In the genomic region with DNA sequence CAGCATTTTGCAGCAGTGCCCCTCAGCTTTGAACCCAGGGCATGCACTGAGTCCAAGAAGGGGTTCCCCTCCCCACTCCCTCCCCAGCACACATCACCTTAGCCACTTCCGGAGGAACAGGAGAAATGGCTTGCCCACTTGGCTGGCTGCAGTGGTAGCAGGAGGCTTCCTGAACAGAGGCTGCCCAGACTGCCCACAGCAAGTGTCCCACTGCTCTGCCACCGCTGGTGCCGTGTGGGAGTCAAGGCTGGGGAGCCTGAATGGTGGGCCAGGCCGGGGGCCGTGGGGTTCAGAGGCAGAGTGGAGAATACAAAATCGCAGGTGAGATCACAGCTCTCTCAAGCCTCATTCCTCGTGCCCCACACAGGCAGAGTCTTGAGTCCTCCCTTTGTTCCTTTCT, we compare ENCODE assay signal across 21 cellular contexts. TPM values are rescaled to one million over a fixed set of nuclear protein-coding genes. Genes with fewer than 3 reads are reported as not detected.
DNase-seq lines count a peak whose midpoint lies in the region; ATAC-seq and TF ChIP-seq lines count a peak whose summit lies in the region.
"Had no signal": no experiment of that assay in that cellular context is flagged by ENCODE, and none has a peak within 500 bp of the region (broad histone marks: within the 10 kb centered on the region; RNA-seq: fewer than 3 reads in every experiment).

No MANE protein-coding gene starts in this region.

- DNase-seq in activated naive CD4-positive, alpha-beta T cell treated with anti-CD3 and anti-CD28 coated beads, Interleukin-2, amount 10 ng/mL, durations not matched to agents 7 days and 5 days = peak; percentile 50
- no peak for DNase-seq in activated naive CD4-positive, alpha-beta T cell treated with anti-CD3 and anti-CD28 coated beads, Interleukin-2, amount 50 U/mL, for 16 hours
- peak; percentile 50 for DNase-seq in activated CD8-positive, alpha-beta T cell treated with anti-CD3 and anti-CD28 coated beads for 36 hours
- no peak for DNase-seq in effector memory CD8-positive, alpha-beta T cell
- peak in 1 of 2 donors; percentile 24 for DNase-seq in stimulated activated naive CD8-positive, alpha-beta T cell treated with anti-CD3 and anti-CD28 coated beads, Interleukin-15, amount 100 ng/mL, for 72 hours
- DNase-seq in left lung (no peak), hepatic stellate cell (ENCODE audit: low spot score) (no peak)
- DNase-seq: amygdala, caudate nucleus, esophagus squamous epithelium, H9, left ventricle myocardium inferior, NCI-H187, nucleus accumbens, stomach had no signal

- H3K9me3 Mint-ChIP-seq in activated naive CD4-positive, alpha-beta T cell treated with anti-CD3 and anti-CD28 coated beads, Interleukin-2, amount 10 ng/mL, durations not matched to agents 7 days and 5 days = no peaks in the 10 kb centered on the region
- H3K9me3 Mint-ChIP-seq in activated CD8-positive, alpha-beta T cell treated with anti-CD3 and anti-CD28 coated beads for 36 hours = no peaks in the 10 kb centered on the region
- H3K9me3 Mint-ChIP-seq in effector memory CD8-positive, alpha-beta T cell = no peaks in the 10 kb centered on the region
- H3K9me3 Mint-ChIP-seq in stimulated activated naive CD8-positive, alpha-beta T cell treated with anti-CD3 and anti-CD28 coated beads, Interleukin-15, amount 100 ng/mL, for 72 hours = no peaks in the 10 kb centered on the region
- H3K9me3 Mint-ChIP-seq: H9, IgD-negative memory B cell had no signal

- H3K4me3 ChIP-seq in left lung = no peak overlapping the region
- H3K4me3 ChIP-seq: esophagus squamous epithelium, left ventricle myocardium inferior, stomach, vagina had no signal

- CTCF ChIA-PET in activated naive CD4-positive, alpha-beta T cell treated with anti-CD3 and anti-CD28 coated beads, Interleukin-2, amount 10 ng/mL, durations not matched to agents 7 days and 5 days (lab: Charles Lee) = interaction anchor here (1.1 to 2.8 kb wide), 5 partner anchors 16 to 50 kb away, joined by 3 to 11 read pairs (median 4); no protein-coding TSS in a partner anchor
- CTCF ChIA-PET in activated CD8-positive, alpha-beta T cell treated with anti-CD3 and anti-CD28 coated beads for 36 hours (lab: Charles Lee) = interaction anchor here (0.9 to 3.0 kb wide), 11 partner anchors 11 to 58 kb away, joined by 3 to 12 read pairs (median 4); partner anchors contain the start of gene CD247

- peaks cover 82% of the 10 kb centered on the region for H3K36me3 Mint-ChIP-seq in activated naive CD4-positive, alpha-beta T cell treated with anti-CD3 and anti-CD28 coated beads, Interleukin-2, amount 10 ng/mL, durations not matched to agents 7 days and 5 days
- peaks cover 93% of the 10 kb centered on the region for H3K36me3 Mint-ChIP-seq in activated CD8-positive, alpha-beta T cell treated with anti-CD3 and anti-CD28 coated beads for 36 hours (ENCODE audit: low read depth)
- H3K36me3 Mint-ChIP-seq in effector memory CD8-positive, alpha-beta T cell (ENCODE audit: insufficient read depth) = peaks cover 78% of the 10 kb centered on the region

- no peaks in the 10 kb centered on the region for H3K36me3 ChIP-seq in left lung
- H3K36me3 ChIP-seq: esophagus squamous epithelium, left ventricle myocardium inferior, stomach, vagina had no signal

- no peak overlapping the region for H3K27ac ChIP-seq in left lung
- H3K27ac ChIP-seq: esophagus squamous epithelium, HL-60, left ventricle myocardium inferior, stomach, vagina, VCaP had no signal

- H3K4me3 Mint-ChIP-seq in activated naive CD4-positive, alpha-beta T cell treated with anti-CD3 and anti-CD28 coated beads, Interleukin-2, amount 10 ng/mL, durations not matched to agents 7 days and 5 days = peak overlapping the region; percentile 62
- peak overlapping the region; percentile 65 for H3K4me3 Mint-ChIP-seq in activated CD8-positive, alpha-beta T cell treated with anti-CD3 and anti-CD28 coated beads for 36 hours
- H3K4me3 Mint-ChIP-seq in effector memory CD8-positive, alpha-beta T cell = peak overlapping the region; percentile 77 to 79
- H3K4me3 Mint-ChIP-seq in stimulated activated naive CD8-positive, alpha-beta T cell treated with anti-CD3 and anti-CD28 coated beads, Interleukin-15, amount 100 ng/mL, for 72 hours = peak overlapping the region; percentile 67 to 80
- H3K4me3 Mint-ChIP-seq: H9, IgD-negative memory B cell had no signal

- peaks cover 0 to 2% of the 10 kb centered on the region in 2 donors for H3K4me1 ChIP-seq in left lung
- H3K4me1 ChIP-seq: left ventricle myocardium inferior, vagina had no signal

- peak; percentile 32 for ATAC-seq in activated CD8-positive, alpha-beta T cell treated with anti-CD3 and anti-CD28 coated beads for 36 hours
- ATAC-seq in effector memory CD8-positive, alpha-beta T cell (replicated peaks) = peak; percentile 31
- peak; percentile 60 for ATAC-seq in stimulated activated naive CD8-positive, alpha-beta T cell treated with anti-CD3 and anti-CD28 coated beads, Interleukin-15, amount 100 ng/mL, for 72 hours
- ATAC-seq in GM19395 (IDR thresholded peaks at IDR 0.05; ENCODE audit: unreplicated experiment) (no peak), left lung (no peak)

- peaks cover 99% of the 10 kb centered on the region for H3K4me1 Mint-ChIP-seq in activated naive CD4-positive, alpha-beta T cell treated with anti-CD3 and anti-CD28 coated beads, Interleukin-2, amount 10 ng/mL, durations not matched to agents 7 days and 5 days
- H3K4me1 Mint-ChIP-seq in activated CD8-positive, alpha-beta T cell treated with anti-CD3 and anti-CD28 coated beads for 36 hours (ENCODE audit: low read depth) = peaks cover 98% of the 10 kb centered on the region
- H3K4me1 Mint-ChIP-seq in effector memory CD8-positive, alpha-beta T cell (ENCODE audit: low read depth in 2 of 2) = peaks cover 81 to 97% of the 10 kb centered on the region in 2 donors
- H3K4me1 Mint-ChIP-seq in stimulated activated naive CD8-positive, alpha-beta T cell treated with anti-CD3 and anti-CD28 coated beads, Interleukin-15, amount 100 ng/mL, for 72 hours = peaks cover 99% of the 10 kb centered on the region
- H3K4me1 Mint-ChIP-seq: IgD-negative memory B cell had no signal

- H3K27me3 Mint-ChIP-seq in activated naive CD4-positive, alpha-beta T cell treated with anti-CD3 and anti-CD28 coated beads, Interleukin-2, amount 10 ng/mL, durations not matched to agents 7 days and 5 days = no peaks in the 10 kb centered on the region
- no peaks in the 10 kb centered on the region for H3K27me3 Mint-ChIP-seq in activated CD8-positive, alpha-beta T cell treated with anti-CD3 and anti-CD28 coated beads for 36 hours
- H3K27me3 Mint-ChIP-seq in effector memory CD8-positive, alpha-beta T cell = no peaks in the 10 kb centered on the region
- no peaks in the 10 kb centered on the region for H3K27me3 Mint-ChIP-seq in stimulated activated naive CD8-positive, alpha-beta T cell treated with anti-CD3 and anti-CD28 coated beads, Interleukin-15, amount 100 ng/mL, for 72 hours

- H3K9me3 ChIP-seq in left lung = no peaks in the 10 kb centered on the region
- H3K9me3 ChIP-seq: esophagus squamous epithelium, left ventricle myocardium inferior, stomach, vagina had no signal

- no peaks in the 10 kb centered on the region for H3K27me3 ChIP-seq in left lung
- H3K27me3 ChIP-seq: esophagus squamous epithelium, stomach, vagina had no signal

- H3K27ac Mint-ChIP-seq in activated naive CD4-positive, alpha-beta T cell treated with anti-CD3 and anti-CD28 coated beads, Interleukin-2, amount 10 ng/mL, durations not matched to agents 7 days and 5 days = peak overlapping the region; percentile 93
- H3K27ac Mint-ChIP-seq in activated CD8-positive, alpha-beta T cell treated with anti-CD3 and anti-CD28 coated beads for 36 hours = peak overlapping the region; percentile 93
- H3K27ac Mint-ChIP-seq in effector memory CD8-positive, alpha-beta T cell = peak overlapping the region; percentile 89 to 95
- peak overlapping the region; percentile 83 to 94 for H3K27ac Mint-ChIP-seq in stimulated activated naive CD8-positive, alpha-beta T cell treated with anti-CD3 and anti-CD28 coated beads, Interleukin-15, amount 100 ng/mL, for 72 hours
- H3K27ac Mint-ChIP-seq: H9 had no signal

- no peak for TF ChIP-seq CTCF in activated CD8-positive, alpha-beta T cell treated with anti-CD3 and anti-CD28 coated beads for 36 hours (IDR thresholded peaks at IDR 0.05)
- no peak for TF ChIP-seq CTCF in left lung (IDR thresholded peaks at IDR 0.05)

- intact Hi-C loops in activated CD8-positive, alpha-beta T cell treated with anti-CD3 and anti-CD28 coated beads for 36 hours (cut with micrococcal nuclease) = loop anchor here (5.0 kb wide), 1 partner anchor 34 kb away; the partner anchor contains the start of gene CD247
- intact Hi-C loops in left lung (cut with DNase I) = no loop called here

- POLR2A ChIA-PET in activated CD8-positive, alpha-beta T cell treated with anti-CD3 and anti-CD28 coated beads for 36 hours (lab: Charles Lee) = interaction anchor here (1.1 to 12.7 kb wide), 7 partner anchors 9 to 33 kb away, joined by 3 to 85 read pairs (median 12); partner anchors contain the start of gene CD247

RNA-seq across cellular contexts. Expression of gene CD247, which starts 34.5 kb away (rescaled TPM):
- 100 to 1,000 TPM; 224 to 229 TPM for total RNA-seq in activated CD8-positive, alpha-beta T cell treated with anti-CD3 and anti-CD28 coated beads for 36 hours
- total RNA-seq in left lung = 1 to 10 TPM; 5.3 to 5.6 TPM
- total RNA-seq: glomerular endothelial cell had no signal

Comparison
In these comparisons a context has a peak if more than half of its experiments do, and no peak if none do; other contexts are left out.
1. DNase-seq: peak in activated naive CD4-positive, alpha-beta T cell treated with anti-CD3 and anti-CD28 coated beads, Interleukin-2, amount 10 ng/mL, durations not matched to agents 7 days and 5 days (single experiment) and activated CD8-positive, alpha-beta T cell treated with anti-CD3 and anti-CD28 coated beads for 36 hours (single experiment); none in activated naive CD4-positive, alpha-beta T cell treated with anti-CD3 and anti-CD28 coated beads, Interleukin-2, amount 50 U/mL, for 16 hours (single experiment), effector memory CD8-positive, alpha-beta T cell (0 of 3), left lung (0 of 2) and hepatic stellate cell (single experiment).
2. ATAC-seq: peak in activated CD8-positive, alpha-beta T cell treated with anti-CD3 and anti-CD28 coated beads for 36 hours (single experiment), effector memory CD8-positive, alpha-beta T cell (single experiment) and stimulated activated naive CD8-positive, alpha-beta T cell treated with anti-CD3 and anti-CD28 coated beads, Interleukin-15, amount 100 ng/mL, for 72 hours (single experiment); none in GM19395 (single experiment) and left lung (single experiment).
3. RNA of gene CD247, which starts 34.5 kb away (total RNA-seq): 224 to 229 TPM in activated CD8-positive, alpha-beta T cell treated with anti-CD3 and anti-CD28 coated beads for 36 hours; 5.3 to 5.6 TPM in left lung; every median in the first group is over 10 times any median in the second.
4. Peak in every context shown above with its lines, with median percentiles within 50 percentile points of each other: H3K27ac Mint-ChIP-seq and H3K4me3 Mint-ChIP-seq.